Comparison of ENCODE assay signal across 8 cellular contexts in genomic region chr15:65869127-65869953, GRCh38. TPM values are rescaled to one million over a fixed set of nuclear protein-coding genes. Genes with fewer than 3 reads are reported as not detected.
DNase-seq lines count a peak whose midpoint lies in the region; ATAC-seq and TF ChIP-seq lines count a peak whose summit lies in the region.

RAB11A (plus strand) TSS chr15:65869491; CDS start chr15:65869586, 95 bp downstream.

- H3F3A ChIP-seq in smooth muscle cell (ENCODE audit: low read depth), result peaks cover 4% of the 10 kb centered on the region

- no peaks in the 10 kb centered on the region for H3K9me3 ChIP-seq in WERI-Rb-1 (ENCODE audit: severe bottlenecking)
- H3K9me3 ChIP-seq in mammary epithelial cell (replicated peaks; ENCODE audit: insufficient read depth, low read length), result no peaks in the 10 kb centered on the region
- no peaks in the 10 kb centered on the region for H3K9me3 ChIP-seq in smooth muscle cell (replicated peaks; ENCODE audit: low read depth)

- no peaks in the 10 kb centered on the region for H4K20me1 ChIP-seq in mammary epithelial cell (ENCODE audit: insufficient read depth, low read length)
- H4K20me1 ChIP-seq in smooth muscle cell (ENCODE audit: low read depth), result peaks cover 43% of the 10 kb centered on the region

- peak; percentile 71 for ATAC-seq in GM18873 (IDR thresholded peaks at IDR 0.05; ENCODE audit: low FRiP score, unreplicated experiment)
- ATAC-seq in HG03139 (IDR thresholded peaks at IDR 0.05; ENCODE audit: unreplicated experiment), result peak; percentile 86

- WGBS in mammary epithelial cell (ENCODE audit: low coverage, missing lambda C conversion rate), result under 1% methylated on average over 24 of the region's 62 CpGs
- under 1% methylated on average over 60 of the region's 62 CpGs for WGBS in smooth muscle cell (ENCODE audit: low lambda C conversion rate)

- H3K36me3 ChIP-seq in WERI-Rb-1 (peaks cover 6% of the 10 kb centered on the region; the same call in 1 of the 2 replicates), mammary epithelial cell (ENCODE audit: insufficient read depth, low read length) (no peaks in the 10 kb centered on the region), smooth muscle cell (ENCODE audit: low read depth) (no peaks in the 10 kb centered on the region)

- H3K79me2 ChIP-seq in mammary epithelial cell (ENCODE audit: insufficient read depth, low read length), result peaks cover 50% of the 10 kb centered on the region
- H3K79me2 ChIP-seq in smooth muscle cell (ENCODE audit: low read depth), result peaks cover 49% of the 10 kb centered on the region

- DNase-seq in AG08395 (ENCODE audit: low spot score) (peak; percentile 97), NCI-H2196 treated with DMSO at 0.1 percent for 48 hours (lab: John Stamatoyannopoulos, UW; ENCODE audit: unreplicated experiment) (peak; percentile 86), WERI-Rb-1 (peak; percentile 98), mammary epithelial cell (peak; percentile 93), iPS-NIHi11 (ENCODE audit: low spot score) (peak; percentile 95), smooth muscle cell (lab: John Stamatoyannopoulos, UW; ENCODE audit: unreplicated experiment) (peak; percentile 99)

- in situ Hi-C loops in mammary epithelial cell (cut with MboI; ENCODE audit: low sequenced_read_pairs in 2 of 2), result no loop called here

- dilution Hi-C loops in mammary epithelial cell (cut with HindIII; ENCODE audit: low sequenced_read_pairs), result loop anchor here (5.0 kb wide), 1 partner anchor 67 kb away; no protein-coding TSS in a partner anchor

- peak within 1 kb of the TSS; percentile 92 for H2AFZ ChIP-seq in mammary epithelial cell (ENCODE audit: low read depth, low read length)
- peak within 1 kb of the TSS; percentile 96 for H2AFZ ChIP-seq in smooth muscle cell (ENCODE audit: low read depth)

- TF ChIP-seq CTCF in WERI-Rb-1 (IDR thresholded peaks at IDR 0.05; ENCODE audit: low read depth, low read length) (peak; percentile 68), mammary epithelial cell (conservative IDR thresholded peaks at IDR 0.05 in 1 of 2, IDR thresholded peaks at IDR 0.05 in 1 of 2; ENCODE audit: extremely low read depth in 1 of 2, insufficient read depth in 1 of 2, low read depth in 1 of 2, low read length in 2 of 2) (peak in 1 of 2 donors; percentile 29), smooth muscle cell (IDR thresholded peaks at IDR 0.05; ENCODE audit: borderline replicate concordance, insufficient read depth, poor library complexity, severe bottlenecking) (no peak)

- H3K9ac ChIP-seq in mammary epithelial cell (ENCODE audit: insufficient read depth, low read length), result peak within 1 kb of the TSS; percentile 91
- peak within 1 kb of the TSS; percentile 80 for H3K9ac ChIP-seq in smooth muscle cell (ENCODE audit: low read depth)

- H3K4me3 ChIP-seq in WERI-Rb-1 (ENCODE audit: low read depth, low read length) (peak within 1 kb of the TSS; percentile 75), mammary epithelial cell (replicated peaks in 1 of 3; ENCODE audit: insufficient read depth in 1 of 3, low read depth in 2 of 3, low read length in 3 of 3) (peak within 1 kb of the TSS; percentile 64 to 96 (median 65)), smooth muscle cell (peak within 1 kb of the TSS; percentile 88)

- H3K27ac ChIP-seq in WERI-Rb-1 (peak within 1 kb of the TSS; percentile 98), mammary epithelial cell (ENCODE audit: insufficient read depth, low read depth, low read length) (peak within 1 kb of the TSS; percentile 74), smooth muscle cell (ENCODE audit: low read depth) (peak within 1 kb of the TSS; percentile 74)

- H3K4me1 ChIP-seq in mammary epithelial cell (ENCODE audit: insufficient read depth, low read length), result peaks cover 12% of the 10 kb centered on the region
- H3K4me1 ChIP-seq in smooth muscle cell (ENCODE audit: low read depth), result peaks cover 12% of the 10 kb centered on the region

- CTCF ChIA-PET in mammary epithelial cell (lab: Charles Lee; ENCODE audit: low non-redundant PET), result interaction anchor here (0.6 kb wide), 3 partner anchors 33 to 259 kb away, joined by 3 to 10 read pairs (median 5); partner anchors contain the start of gene INTS14

- H3K4me2 ChIP-seq in mammary epithelial cell (ENCODE audit: insufficient read depth, low read depth, low read length) (peak within 1 kb of the TSS; percentile 80), smooth muscle cell (peak within 1 kb of the TSS; percentile 95)

- BruUV-seq in mammary epithelial cell (replicated peaks; lab: Mats Ljungman, UMichigan), result no TSS peak

- intact Hi-C loops in mammary epithelial cell (cut with micrococcal nuclease), result no loop called here

- no peaks in the 10 kb centered on the region for H3K27me3 ChIP-seq in WERI-Rb-1 (ENCODE audit: insufficient read depth, low read depth, severe bottlenecking)
- H3K27me3 ChIP-seq in mammary epithelial cell (ENCODE audit: insufficient read depth, low read length), result no peaks in the 10 kb centered on the region
- no peaks in the 10 kb centered on the region for H3K27me3 ChIP-seq in smooth muscle cell (ENCODE audit: low read depth)

RNA-seq across cellular contexts. Expression of gene RAB11A, which starts in this region (rescaled TPM):
- total RNA-seq in mammary epithelial cell (100 to 1,000 TPM; 215 to 220 TPM), smooth muscle cell (293 and 300 TPM in 2 replicates)
- polyA plus RNA-seq in mammary epithelial cell (498 TPM), smooth muscle cell (206 and 230 TPM in 2 replicates)
- polyA minus RNA-seq in mammary epithelial cell, result 220 TPM

Comparison
In these comparisons a context has a peak if more than half of its experiments do, and no peak if none do; other contexts are left out.
1. Peak in every context shown above with its lines: DNase-seq, ATAC-seq, H3K4me3 ChIP-seq and H3K27ac ChIP-seq.